In genomic region chr15:49171790-49172189, GRCh38 we compare ENCODE assay signal across 1 cellular context.
TF ChIP-seq lines count a peak whose summit lies in the region.

No MANE protein-coding gene starts in this region.

TF ChIP-seq in HCT116, 20 proteins besides CTCF, POLR2A, EP300 and RAD21 (continued from another document):
- TF ChIP-seq REST (IDR thresholded peaks at IDR 0.05; ENCODE audit: low read depth) (no peak), SP1 (IDR thresholded peaks at IDR 0.05; ENCODE audit: low read depth) (no peak), EZH2phosphoT487 (IDR thresholded peaks at IDR 0.05; ENCODE audit: borderline replicate concordance) (no peak), ZFX (IDR thresholded peaks at IDR 0.05) (no peak), ZBTB33 (IDR thresholded peaks at IDR 0.05; ENCODE audit: extremely low read depth, insufficient replicate concordance, low read length) (no peak), SRF (IDR thresholded peaks at IDR 0.05; ENCODE audit: low read depth) (no peak), YY1 (IDR thresholded peaks at IDR 0.05; ENCODE audit: extremely low read depth, insufficient replicate concordance, low read depth, low read length) (no peak), JUND (IDR thresholded peaks at IDR 0.05) (no peak), EGR1 (IDR thresholded peaks at IDR 0.05; ENCODE audit: low read depth) (no peak), CBX3 (IDR thresholded peaks at IDR 0.05; ENCODE audit: low read depth) (no peak), FOSL1 (IDR thresholded peaks at IDR 0.05; ENCODE audit: low read depth) (no peak), ATF3 (IDR thresholded peaks at IDR 0.05) (no peak)
